Comparison of ENCODE assay signal across 16 cellular contexts in genomic region chr22:40583058-40583741, GRCh38. TPM values are rescaled to one million over a fixed set of nuclear protein-coding genes. Genes with fewer than 3 reads are reported as not detected.
DNase-seq lines count a peak whose midpoint lies in the region; ATAC-seq, FAIRE-seq and TF ChIP-seq lines count a peak whose summit lies in the region.
"Had no signal": no experiment of that assay in that cellular context is flagged by ENCODE, and none has a peak within 500 bp of the region (broad histone marks: within the 10 kb centered on the region; RNA-seq: fewer than 3 reads in every experiment).

No MANE protein-coding gene starts in this region.

- H3K36me3 ChIP-seq in GM12878 (ENCODE audit: control insufficient read depth in 2 of 2, insufficient read depth in 2 of 2, low read length in 1 of 2) (peaks cover 0 to 3% of the 10 kb centered on the region in 2 experiments; a peak in 3 of 4 replicates), tibial artery (no peaks in the 10 kb centered on the region)
- H3K36me3 ChIP-seq: cardiac muscle cell had no signal

- H3K9me3 ChIP-seq in GM12878 (replicated peaks; ENCODE audit: control insufficient read depth, insufficient read depth, low read length) (peaks cover 2% of the 10 kb centered on the region; the same call in 2 of the 3 replicates), tibial artery (no peaks in the 10 kb centered on the region)
- H3K9me3 ChIP-seq: stomach had no signal

- H3K27me3 ChIP-seq in GM12878 (replicated peaks in 1 of 2; ENCODE audit: control insufficient read depth in 2 of 2, insufficient read depth in 2 of 2, low read length in 1 of 2) (no peaks in the 10 kb centered on the region), tibial artery (no peaks in the 10 kb centered on the region)
- H3K27me3 ChIP-seq: cardiac muscle cell, stomach had no signal

- peak; percentile 71 for ATAC-seq in GM18498 (IDR thresholded peaks at IDR 0.05; ENCODE audit: unreplicated experiment)
- peak; percentile 78 for ATAC-seq in HG03439 (IDR thresholded peaks at IDR 0.05; ENCODE audit: unreplicated experiment)
- peak; percentile 84 for ATAC-seq in GM12878
- ATAC-seq: left lobe of liver had no signal

- no peaks in the 10 kb centered on the region for H4K20me1 ChIP-seq in GM12878 (ENCODE audit: control insufficient read depth, insufficient read depth)

- WGBS in GM12878 (ENCODE audit: insufficient coverage, insufficient replicate concordance, low lambda C conversion rate, missing lambda C conversion rate) = 13% methylated on average over 1 of the region's 1 CpG

- H3K79me2 ChIP-seq in GM12878 (ENCODE audit: control insufficient read depth, insufficient read depth, low read length) = peaks cover 37% of the 10 kb centered on the region

- H3K4me1 ChIP-seq in GM12878 (ENCODE audit: control insufficient read depth, insufficient read depth, low read length) (peaks cover 36% of the 10 kb centered on the region), tibial artery (peaks cover 0 to 6% (median 0%) of the 10 kb centered on the region in 4 donors)

- DNase-seq in GM10248 (ENCODE audit: extremely low spot score) (peak; percentile 54), GM12878 (ENCODE audit: low read depth, low spot score) (no peak), kidney glomerular epithelial cell (lab: John Stamatoyannopoulos, UW) (no peak), tibial artery (no peak), NCI-H226 (no peak)
- DNase-seq: activated CD4-positive, alpha-beta T cell treated with anti-CD3 and anti-CD28 coated beads for 48 hours; DMS79 treated with DMSO at 0.1 percent for 48 hours; effector memory CD4-positive, alpha-beta T cell; NCI-H1930; NCI-H82; small intestine; stomach had no signal

- no peak for TF ChIP-seq POLR2A in GM12878 (IDR thresholded peaks at IDR 0.05; ENCODE audit: low read depth, low read length)

- RAD21 ChIA-PET in GM12878 (lab: Charles Lee; ENCODE audit: unreplicated experiment) = interaction anchor here (0.7 to 2.4 kb wide), 23 partner anchors 9 to 168 kb away, joined by 3 to 25 read pairs (median 5); partner anchors contain the start of gene MRTFA

- H3K4me2 ChIP-seq in GM12878 (ENCODE audit: control insufficient read depth, insufficient read depth) = peak overlapping the region; percentile 51

- intact Hi-C loops in GM12878 (cut with micrococcal nuclease; ENCODE audit: unreplicated experiment) (no loop called here), tibial artery (cut with DNase I; ENCODE audit: low total_unique reads) (no loop called here)

- H3K4me3 ChIP-seq in GM12878 (peak overlapping the region; percentile 12; the same call in 1 of the 2 replicates), tibial artery (no peak overlapping the region)
- H3K4me3 ChIP-seq: cardiac muscle cell, stomach had no signal

- peak overlapping the region; percentile 5; the same call in 1 of the 2 replicates for H2AFZ ChIP-seq in GM12878 (ENCODE audit: control insufficient read depth, low read depth, low read length)

- no peak for FAIRE-seq in GM12878 (lab: Jason Lieb, UNC)
- FAIRE-seq: small intestine had no signal

- in situ Hi-C loops in GM12878 (cut with MboI) = no loop called here

- no peak for TF ChIP-seq RAD21 in GM12878 (IDR thresholded peaks at IDR 0.05; ENCODE audit: insufficient read depth, low read depth, low read length)

- POLR2A ChIA-PET in GM10248 (lab: Yijun Ruan, JAX) (interaction anchor here (0.6 to 0.8 kb wide), 4 partner anchors 49 to 1056 kb away, joined by 4 to 9 read pairs (median 4); partner anchors contain the start of gene MRTFA), GM12878 (lab: Charles Lee) (interaction anchor here (0.6 to 3.4 kb wide), 12 partner anchors 8 to 1130 kb away, joined by 3 to 23 read pairs (median 6); partner anchors contain the start of gene MRTFA)

- TF ChIP-seq CTCF in GM10248 (IDR thresholded peaks at IDR 0.05; ENCODE audit: control extremely low read depth, extremely low read depth, low read depth, missing control alignments) (no peak), GM12878 (IDR thresholded peaks at IDR 0.05 in 2 of 3, conservative IDR thresholded peaks at IDR 0.05 in 1 of 3; ENCODE audit: control insufficient read depth in 2 of 3, extremely low read depth in 1 of 3, insufficient read depth in 1 of 3, low read depth in 3 of 3, low read length in 3 of 3) (no peak), tibial artery (IDR thresholded peaks at IDR 0.05) (no peak)

- CTCF ChIA-PET in GM10248 (lab: Yijun Ruan, JAX) = interaction anchor here (0.6 to 3.1 kb wide), 17 partner anchors 8 to 146 kb away, joined by 3 to 16 read pairs (median 4); no protein-coding TSS in a partner anchor
- CTCF ChIA-PET in GM12878 (lab: Yijun Ruan, JAX) = interaction anchor here (0.6 to 3.8 kb wide), 18 partner anchors 9 to 895 kb away, joined by 3 to 26 read pairs (median 4); partner anchors contain the start of gene MRTFA

- SMC1A ChIA-PET in GM12878 (lab: Charles Lee; ENCODE audit: uncharacterized antibody, unreplicated experiment) = interaction anchor here (0.6 to 5.8 kb wide), 22 partner anchors 8 to 305 kb away, joined by 3 to 75 read pairs (median 4); partner anchors contain the start of gene MRTFA

- no TSS peak for BruUV-seq in GM12878 (replicated peaks; lab: Mats Ljungman, UMichigan)

- H3K27ac ChIP-seq in GM12878 (ENCODE audit: control insufficient read depth, insufficient read depth) (peak overlapping the region; percentile 28), tibial artery (no peak overlapping the region)
- H3K27ac ChIP-seq: cardiac muscle cell, stomach had no signal

- H3K9ac ChIP-seq in GM12878 (ENCODE audit: control insufficient read depth, insufficient read depth, low read length) = 0 out of 2 replicates have a peak overlapping the region, but pooled peaks have one; percentile 43

- no peak; a peak in 1 of 4 replicates for TF ChIP-seq EP300 in GM12878 (IDR thresholded peaks at IDR 0.05; ENCODE audit: borderline replicate concordance in 1 of 2, control insufficient read depth in 1 of 2, low read depth in 2 of 2, low read length in 2 of 2)

TF ChIP-seq in GM12878, 131 proteins besides CTCF, POLR2A, EP300 and RAD21 (continues in another document):
- TF ChIP-seq PBX3 (IDR thresholded peaks at IDR 0.05; ENCODE audit: insufficient replicate concordance, low read depth, low read length) = no peak
- TF ChIP-seq IKZF1 (conservative IDR thresholded peaks at IDR 0.05) = 0 out of 2 replicates have a peak, but pooled peaks have one; percentile 14
- TF ChIP-seq RAD51 (IDR thresholded peaks at IDR 0.05) = peak; percentile 55
- peak; percentile 78 for TF ChIP-seq ZNF384 (IDR thresholded peaks at IDR 0.05; ENCODE audit: borderline replicate concordance, low read depth, low read length)
- no peak for TF ChIP-seq EED (IDR thresholded peaks at IDR 0.05; ENCODE audit: low read depth)
- TF ChIP-seq PML (IDR thresholded peaks at IDR 0.05; ENCODE audit: low read length) = 0 out of 2 replicates have a peak, but pooled peaks have one; percentile 8
- 0 out of 2 replicates have a peak, but pooled peaks have one; percentile 42 for TF ChIP-seq TBL1XR1 (IDR thresholded peaks at IDR 0.05; ENCODE audit: low read depth, low read length)
- peak; percentile 52; the same call in 1 of the 2 replicates for TF ChIP-seq NFIC (IDR thresholded peaks at IDR 0.05; ENCODE audit: low read depth, low read length)
- peak; percentile 54; the same call in 1 of the 2 replicates for TF ChIP-seq CREM (IDR thresholded peaks at IDR 0.05; ENCODE audit: low read depth)
- TF ChIP-seq PKNOX1 (IDR thresholded peaks at IDR 0.05) = peak; percentile 71
- TF ChIP-seq CHD1 (IDR thresholded peaks at IDR 0.05; ENCODE audit: low read depth, low read length) = no peak
- peak; percentile 81 for TF ChIP-seq JUNB (IDR thresholded peaks at IDR 0.05)
- 0 out of 2 replicates have a peak, but pooled peaks have one; percentile 36 for TF ChIP-seq CREB1 (IDR thresholded peaks at IDR 0.05; ENCODE audit: low read depth)
- TF ChIP-seq ATF7 (IDR thresholded peaks at IDR 0.05; ENCODE audit: low read depth) = peak; percentile 49
- TF ChIP-seq MXI1 (IDR thresholded peaks at IDR 0.05; ENCODE audit: low read depth, low read length) = 0 out of 2 replicates have a peak, but pooled peaks have one; percentile 18
- TF ChIP-seq HDAC2 (IDR thresholded peaks at IDR 0.05) = no peak

RNA-seq across cellular contexts. Expression of gene MRTFA, which starts 53.3 kb away (rescaled TPM):
- total RNA-seq in GM12878 (2013; cell fraction: nucleolus; rRNA removed) = 133 and 151 TPM in 2 replicates
- total RNA-seq in GM12878 (2014; rRNA removed) = 27.2 and 27.5 TPM in 2 replicates
- 9.5 and 11.3 TPM in 2 replicates for total RNA-seq in GM12878 (2014; rRNA removed; fragmentation: Illumina TruSeq; extraction: Trizol)
- 58.6 and 63.9 TPM in 2 replicates for total RNA-seq in GM12878 (2021)
- 14.4 TPM for polyA plus RNA-seq in GM12878 (2011; ENCODE audit: low read depth)
- polyA plus RNA-seq in GM12878 (2011; rRNA removed) = 4.1 and 4.3 TPM in 2 replicates
- polyA plus RNA-seq in GM12878 (2011; cell fraction: cytosol; rRNA removed) = 5.8 and 7.9 TPM in 2 replicates
- polyA plus RNA-seq in GM12878 (2011; cell fraction: nucleus; rRNA removed) = 16.2 and 28.6 TPM in 2 replicates
- polyA plus RNA-seq in GM12878 (2012) = 27.0 and 29.9 TPM in 2 replicates
- polyA plus RNA-seq in GM12878 (2014; fragmentation: Illumina TruSeq; extraction: Trizol) = 14.1 and 17.0 TPM in 2 replicates
- polyA plus RNA-seq in GM12878 (2014; fragmentation: Nextera tagmentation; extraction: Ambion mirVana) = 1 to 10 TPM; 2.0 to 2.6 TPM
- polyA plus RNA-seq in GM12878 (2014; rRNA removed) = 18.9 and 25.9 TPM in 2 replicates
- 10 to 100 TPM; 29.1 to 29.6 TPM for polyA plus RNA-seq in GM12878 (2016; fragmentation: Nextera tagmentation; extraction: Ambion mirVana)
- polyA minus RNA-seq in GM12878 (2011; rRNA and poly(A)+ RNA removed) = 23.8 and 24.5 TPM in 2 replicates
- 10.1 and 11.6 TPM in 2 replicates for polyA minus RNA-seq in GM12878 (2011; cell fraction: cytosol; rRNA and poly(A)+ RNA removed)
- 25.5 and 49.7 TPM in 2 replicates for polyA minus RNA-seq in GM12878 (2011; cell fraction: nucleus; rRNA and poly(A)+ RNA removed)
